ENCODE assay signal across 8 cellular contexts in the genomic region with DNA sequence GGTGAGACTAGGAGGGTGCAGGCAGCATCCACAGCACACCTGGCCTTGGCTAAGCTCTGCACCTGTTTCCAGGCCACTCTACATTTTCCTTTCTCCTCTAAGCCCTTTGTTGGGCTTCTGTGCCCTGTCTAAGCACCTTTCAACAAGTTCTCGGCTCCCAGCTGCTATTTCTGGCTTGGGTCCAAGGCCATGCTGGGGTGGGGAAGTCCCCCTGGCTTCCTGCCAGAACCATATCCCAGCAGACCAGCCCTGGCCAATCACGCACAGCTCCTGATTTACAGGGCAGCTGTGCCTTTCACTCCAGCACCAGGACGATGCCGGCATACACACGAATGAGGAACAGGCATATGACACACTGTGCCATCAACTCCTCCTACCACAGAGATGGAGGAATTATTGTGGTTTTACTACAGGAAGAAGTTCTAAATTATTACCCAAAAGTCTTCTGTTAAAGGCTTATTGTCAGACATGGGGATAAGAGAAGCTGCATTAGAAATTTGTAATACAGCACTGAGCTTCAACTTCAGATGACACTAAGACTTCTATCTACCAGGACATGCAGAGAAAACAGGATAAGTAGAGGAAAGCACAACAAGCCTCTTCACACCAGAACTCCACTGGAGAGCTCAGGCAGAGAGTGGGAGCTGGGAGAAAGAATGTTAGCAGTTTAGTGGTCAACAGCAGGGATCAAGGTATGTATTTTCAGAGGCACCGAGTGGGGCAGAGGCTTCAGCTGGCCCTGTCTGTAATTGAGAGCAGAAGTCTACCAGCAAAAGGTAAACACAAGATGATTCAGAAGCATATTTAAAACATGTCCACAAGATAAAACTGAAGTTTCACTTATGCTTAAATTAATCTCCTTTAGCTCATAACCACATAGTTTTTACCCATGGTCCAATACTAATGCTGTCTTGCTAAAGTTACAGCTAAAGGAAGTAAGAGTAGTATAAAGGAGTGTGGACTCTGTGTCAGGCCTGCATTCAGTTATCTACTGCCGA. TPM values are rescaled to one million over a fixed set of nuclear protein-coding genes. Genes with fewer than 3 reads are reported as not detected.
DNase-seq lines count a peak whose midpoint lies in the region; ATAC-seq, FAIRE-seq and TF ChIP-seq lines count a peak whose summit lies in the region.

No MANE protein-coding gene starts in this region.

- TF ChIP-seq POLR2A in GM12892 (IDR thresholded peaks at IDR 0.05; ENCODE audit: low read depth, low read length): 0 out of 2 replicates have a peak, but pooled peaks have one; percentile 23

- POLR2A ChIA-PET in activated CD8-positive, alpha-beta T cell treated with anti-CD3 and anti-CD28 coated beads for 36 hours (lab: Charles Lee): interaction anchor here (0.9 to 1.3 kb wide), 3 partner anchors 10 to 18 kb away, joined by 3 read pairs; no protein-coding TSS in a partner anchor

- CTCF ChIA-PET in activated CD8-positive, alpha-beta T cell treated with anti-CD3 and anti-CD28 coated beads for 36 hours (lab: Charles Lee): interaction anchor here (1.1 to 3.8 kb wide), 11 partner anchors 9 to 151 kb away, joined by 3 to 19 read pairs (median 5); partner anchors contain the start of gene MYCL

- no peak for TF ChIP-seq CTCF in activated CD8-positive, alpha-beta T cell treated with anti-CD3 and anti-CD28 coated beads for 36 hours (IDR thresholded peaks at IDR 0.05)

- no peaks in the 10 kb centered on the region for H3K9me3 Mint-ChIP-seq in activated CD8-positive, alpha-beta T cell treated with anti-CD3 and anti-CD28 coated beads for 36 hours

- H3K27ac ChIP-seq in effector memory CD4-positive, alpha-beta T cell (ENCODE audit: insufficient read depth, low read length, poor library complexity, severe bottlenecking): peak overlapping the region; percentile 75
- peak overlapping the region; percentile 3 for H3K27ac ChIP-seq in muscle layer of duodenum (ENCODE audit: low read length)

- H3K27ac Mint-ChIP-seq in activated CD8-positive, alpha-beta T cell treated with anti-CD3 and anti-CD28 coated beads for 36 hours: peak overlapping the region; percentile 87

- peak; percentile 56 for ATAC-seq in HG03196 (IDR thresholded peaks at IDR 0.05; ENCODE audit: unreplicated experiment)
- peak; percentile 95 for ATAC-seq in activated CD8-positive, alpha-beta T cell treated with anti-CD3 and anti-CD28 coated beads for 36 hours
- no peak for ATAC-seq in HG03521 (IDR thresholded peaks at IDR 0.05; ENCODE audit: unreplicated experiment)

- peaks cover 56% of the 10 kb centered on the region for H3K36me3 Mint-ChIP-seq in activated CD8-positive, alpha-beta T cell treated with anti-CD3 and anti-CD28 coated beads for 36 hours (ENCODE audit: low read depth)

- H3K27me3 Mint-ChIP-seq in activated CD8-positive, alpha-beta T cell treated with anti-CD3 and anti-CD28 coated beads for 36 hours: no peaks in the 10 kb centered on the region

- peaks cover 9% of the 10 kb centered on the region for H3K36me3 ChIP-seq in effector memory CD4-positive, alpha-beta T cell (ENCODE audit: control insufficient read depth, insufficient read depth, low read length)
- peaks cover 34 to 42% of the 10 kb centered on the region in 2 donors for H3K36me3 ChIP-seq in muscle layer of duodenum (ENCODE audit: control insufficient read depth in 1 of 2, insufficient read depth in 2 of 2, low read length in 2 of 2)

- H3K27me3 ChIP-seq in effector memory CD4-positive, alpha-beta T cell (replicated peaks; ENCODE audit: control insufficient read depth, insufficient read depth, low read length, poor library complexity, severe bottlenecking): no peaks in the 10 kb centered on the region
- H3K27me3 ChIP-seq in muscle layer of duodenum (ENCODE audit: low read depth, low read length): no peaks in the 10 kb centered on the region

- intact Hi-C loops in activated CD8-positive, alpha-beta T cell treated with anti-CD3 and anti-CD28 coated beads for 36 hours (cut with micrococcal nuclease): no loop called here

- no peak overlapping the region for H3K4me3 Mint-ChIP-seq in activated CD8-positive, alpha-beta T cell treated with anti-CD3 and anti-CD28 coated beads for 36 hours

- H3K4me1 Mint-ChIP-seq in activated CD8-positive, alpha-beta T cell treated with anti-CD3 and anti-CD28 coated beads for 36 hours (ENCODE audit: low read depth): peaks cover 57% of the 10 kb centered on the region

- DNase-seq in GM12892 (ENCODE audit: insufficient read length) (no peak), NCI-H69 (lab: John Stamatoyannopoulos, UW) (peak; percentile 96)
- peak; percentile 90 for DNase-seq in activated CD8-positive, alpha-beta T cell treated with anti-CD3 and anti-CD28 coated beads for 36 hours
- peak; percentile 80 to 83 (median 83) for DNase-seq in effector memory CD4-positive, alpha-beta T cell
- peak; percentile 43 to 44 for DNase-seq in stimulated activated CD8-positive, alpha-beta memory T cell treated with anti-CD3 and anti-CD28 coated beads, Interleukin-7, amount 100 ng/mL, for 1 hour (ENCODE audit: low read depth in 2 of 2)

- no peaks in the 10 kb centered on the region for H3K9me3 ChIP-seq in effector memory CD4-positive, alpha-beta T cell (ENCODE audit: control insufficient read depth, low read length)
- no peaks in the 10 kb centered on the region for H3K9me3 ChIP-seq in muscle layer of duodenum (ENCODE audit: control insufficient read depth in 1 of 2, low read length in 2 of 2)

- H3K4me1 ChIP-seq in effector memory CD4-positive, alpha-beta T cell (ENCODE audit: control insufficient read depth, insufficient read depth, low read length, poor library complexity, severe bottlenecking): peaks cover 46% of the 10 kb centered on the region
- peaks cover 15 to 16% of the 10 kb centered on the region in 2 donors for H3K4me1 ChIP-seq in muscle layer of duodenum (ENCODE audit: control insufficient read depth in 1 of 2, insufficient read depth in 2 of 2, low read length in 2 of 2)

- no peak overlapping the region for H3K4me3 ChIP-seq in effector memory CD4-positive, alpha-beta T cell (ENCODE audit: insufficient read depth, low read depth, low read length, poor library complexity, severe bottlenecking)
- H3K4me3 ChIP-seq in muscle layer of duodenum (ENCODE audit: low read depth in 1 of 2, low read length in 2 of 2): no peak overlapping the region

- FAIRE-seq in GM12892 (lab: Jason Lieb, UNC): peak; percentile 94

RNA-seq across cellular contexts. Expression of gene TRIT1, which starts 37.4 kb away (rescaled TPM):
- 26.9 TPM for polyA plus RNA-seq in GM12892 (2012; ENCODE audit: missing spikeins)
- 10 to 100 TPM; 34.2 to 34.5 TPM for total RNA-seq in activated CD8-positive, alpha-beta T cell treated with anti-CD3 and anti-CD28 coated beads for 36 hours

RNA-seq across cellular contexts. Expression of gene MYCL, which starts 55.8 kb away (rescaled TPM):
- 2.0 TPM for polyA plus RNA-seq in GM12892 (2012; ENCODE audit: missing spikeins)
- under 1 TPM; 0.13 to 0.20 TPM for total RNA-seq in activated CD8-positive, alpha-beta T cell treated with anti-CD3 and anti-CD28 coated beads for 36 hours

RNA-seq across cellular contexts. Expression of gene BMP8B, which starts 57.2 kb away (rescaled TPM):
- 1.7 TPM for polyA plus RNA-seq in GM12892 (2012; ENCODE audit: missing spikeins)
- under 1 TPM; 0.36 to 0.51 TPM for total RNA-seq in activated CD8-positive, alpha-beta T cell treated with anti-CD3 and anti-CD28 coated beads for 36 hours
